Comparison of ENCODE assay signal across 1 cellular context in the genomic region with DNA sequence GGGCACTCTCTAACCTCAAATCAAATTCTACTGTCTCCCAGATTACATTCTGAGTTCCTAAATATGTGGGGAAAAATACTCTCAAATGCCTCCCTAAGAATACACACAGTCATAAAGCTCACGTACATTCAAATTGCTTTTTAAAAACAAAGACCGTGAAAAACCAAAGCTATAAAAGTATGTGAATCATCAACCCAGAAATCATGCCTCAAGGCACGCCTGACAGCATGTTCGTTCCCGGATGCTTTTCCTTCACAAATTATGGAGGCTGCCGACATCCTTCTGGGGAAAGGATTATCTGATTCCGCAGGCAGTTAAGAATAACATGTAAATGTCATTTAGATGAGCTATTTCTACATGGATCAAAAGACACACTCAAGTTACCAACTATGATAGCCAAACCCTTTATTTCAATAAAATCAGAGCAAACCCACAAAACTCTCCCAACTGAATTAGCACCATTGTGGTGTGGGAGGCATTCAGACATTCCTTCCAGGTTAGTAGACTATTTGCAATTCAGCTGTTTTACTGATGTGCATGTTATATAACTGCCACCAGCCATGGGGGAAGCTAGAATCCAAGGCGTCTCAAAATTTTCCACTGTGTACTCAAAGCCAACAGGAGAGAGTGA.
TF ChIP-seq lines count a peak whose summit lies in the region.

No MANE protein-coding gene starts in this region.

TF ChIP-seq in HEK293, 187 proteins besides CTCF, POLR2A, EP300 and RAD21 (continued from another document and continues in another):
- TF ChIP-seq, protein P1, sequence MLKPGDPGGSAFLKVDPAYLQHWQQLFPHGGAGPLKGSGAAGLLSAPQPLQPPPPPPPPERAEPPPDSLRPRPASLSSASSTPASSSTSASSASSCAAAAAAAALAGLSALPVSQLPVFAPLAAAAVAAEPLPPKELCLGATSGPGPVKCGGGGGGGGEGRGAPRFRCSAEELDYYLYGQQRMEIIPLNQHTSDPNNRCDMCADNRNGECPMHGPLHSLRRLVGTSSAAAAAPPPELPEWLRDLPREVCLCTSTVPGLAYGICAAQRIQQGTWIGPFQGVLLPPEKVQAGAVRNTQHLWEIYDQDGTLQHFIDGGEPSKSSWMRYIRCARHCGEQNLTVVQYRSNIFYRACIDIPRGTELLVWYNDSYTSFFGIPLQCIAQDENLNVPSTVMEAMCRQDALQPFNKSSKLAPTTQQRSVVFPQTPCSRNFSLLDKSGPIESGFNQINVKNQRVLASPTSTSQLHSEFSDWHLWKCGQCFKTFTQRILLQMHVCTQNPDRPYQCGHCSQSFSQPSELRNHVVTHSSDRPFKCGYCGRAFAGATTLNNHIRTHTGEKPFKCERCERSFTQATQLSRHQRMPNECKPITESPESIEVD (tag by site-specific recombination; IDR thresholded peaks at IDR 0.05) = peak; percentile 75
- TF ChIP-seq BCL11A (tag by site-specific recombination; IDR thresholded peaks at IDR 0.05; ENCODE audit: low read depth) = peak; percentile 49; the same call in 1 of the 2 replicates
- no peak for TF ChIP-seq ZNF274 (IDR thresholded peaks at IDR 0.05; ENCODE audit: low read length)
- TF ChIP-seq ZNF274 (tag by site-specific recombination; IDR thresholded peaks at IDR 0.05; ENCODE audit: borderline replicate concordance) = no peak
- TF ChIP-seq ZNF664 (tag by site-specific recombination; IDR thresholded peaks at IDR 0.05) = peak; percentile 95
- TF ChIP-seq ZNF623 (tag by site-specific recombination; IDR thresholded peaks at IDR 0.05) = no peak
- TF ChIP-seq ZNF311 (tag by site-specific recombination; IDR thresholded peaks at IDR 0.05; ENCODE audit: borderline replicate concordance) = no peak
- no peak for TF ChIP-seq ZNF341 (tag by site-specific recombination; IDR thresholded peaks at IDR 0.05; ENCODE audit: low read depth)
- TF ChIP-seq ZBTB1 (tag by site-specific recombination; IDR thresholded peaks at IDR 0.05) = no peak
- no peak for TF ChIP-seq ZNF571 (tag by site-specific recombination; IDR thresholded peaks at IDR 0.05)
- 0 out of 2 replicates have a peak, but pooled peaks have one; percentile 47 for TF ChIP-seq BCL11B (tag by site-specific recombination; IDR thresholded peaks at IDR 0.05; ENCODE audit: low read depth)
- no peak for TF ChIP-seq ZNF560 (tag by site-specific recombination; IDR thresholded peaks at IDR 0.05; ENCODE audit: borderline replicate concordance)
- TF ChIP-seq ZIC2 (tag by site-specific recombination; IDR thresholded peaks at IDR 0.05) = no peak
- TF ChIP-seq, protein P2, sequence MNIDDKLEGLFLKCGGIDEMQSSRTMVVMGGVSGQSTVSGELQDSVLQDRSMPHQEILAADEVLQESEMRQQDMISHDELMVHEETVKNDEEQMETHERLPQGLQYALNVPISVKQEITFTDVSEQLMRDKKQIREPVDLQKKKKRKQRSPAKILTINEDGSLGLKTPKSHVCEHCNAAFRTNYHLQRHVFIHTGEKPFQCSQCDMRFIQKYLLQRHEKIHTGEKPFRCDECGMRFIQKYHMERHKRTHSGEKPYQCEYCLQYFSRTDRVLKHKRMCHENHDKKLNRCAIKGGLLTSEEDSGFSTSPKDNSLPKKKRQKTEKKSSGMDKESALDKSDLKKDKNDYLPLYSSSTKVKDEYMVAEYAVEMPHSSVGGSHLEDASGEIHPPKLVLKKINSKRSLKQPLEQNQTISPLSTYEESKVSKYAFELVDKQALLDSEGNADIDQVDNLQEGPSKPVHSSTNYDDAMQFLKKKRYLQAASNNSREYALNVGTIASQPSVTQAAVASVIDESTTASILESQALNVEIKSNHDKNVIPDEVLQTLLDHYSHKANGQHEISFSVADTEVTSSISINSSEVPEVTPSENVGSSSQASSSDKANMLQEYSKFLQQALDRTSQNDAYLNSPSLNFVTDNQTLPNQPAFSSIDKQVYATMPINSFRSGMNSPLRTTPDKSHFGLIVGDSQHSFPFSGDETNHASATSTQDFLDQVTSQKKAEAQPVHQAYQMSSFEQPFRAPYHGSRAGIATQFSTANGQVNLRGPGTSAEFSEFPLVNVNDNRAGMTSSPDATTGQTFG (tag by site-specific recombination; IDR thresholded peaks at IDR 0.05; ENCODE audit: borderline replicate concordance) = no peak
- TF ChIP-seq, protein P3, sequence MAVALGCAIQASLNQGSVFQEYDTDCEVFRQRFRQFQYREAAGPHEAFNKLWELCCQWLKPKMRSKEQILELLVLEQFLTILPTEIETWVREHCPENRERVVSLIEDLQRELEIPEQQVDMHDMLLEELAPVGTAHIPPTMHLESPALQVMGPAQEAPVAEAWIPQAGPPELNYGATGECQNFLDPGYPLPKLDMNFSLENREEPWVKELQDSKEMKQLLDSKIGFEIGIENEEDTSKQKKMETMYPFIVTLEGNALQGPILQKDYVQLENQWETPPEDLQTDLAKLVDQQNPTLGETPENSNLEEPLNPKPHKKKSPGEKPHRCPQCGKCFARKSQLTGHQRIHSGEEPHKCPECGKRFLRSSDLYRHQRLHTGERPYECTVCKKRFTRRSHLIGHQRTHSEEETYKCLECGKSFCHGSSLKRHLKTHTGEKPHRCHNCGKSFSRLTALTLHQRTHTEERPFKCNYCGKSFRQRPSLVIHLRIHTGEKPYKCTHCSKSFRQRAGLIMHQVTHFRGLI (tag by site-specific recombination; IDR thresholded peaks at IDR 0.05) = no peak
- TF ChIP-seq ZNF223 (tag by site-specific recombination; IDR thresholded peaks at IDR 0.05) = no peak
- TF ChIP-seq, protein P4, sequence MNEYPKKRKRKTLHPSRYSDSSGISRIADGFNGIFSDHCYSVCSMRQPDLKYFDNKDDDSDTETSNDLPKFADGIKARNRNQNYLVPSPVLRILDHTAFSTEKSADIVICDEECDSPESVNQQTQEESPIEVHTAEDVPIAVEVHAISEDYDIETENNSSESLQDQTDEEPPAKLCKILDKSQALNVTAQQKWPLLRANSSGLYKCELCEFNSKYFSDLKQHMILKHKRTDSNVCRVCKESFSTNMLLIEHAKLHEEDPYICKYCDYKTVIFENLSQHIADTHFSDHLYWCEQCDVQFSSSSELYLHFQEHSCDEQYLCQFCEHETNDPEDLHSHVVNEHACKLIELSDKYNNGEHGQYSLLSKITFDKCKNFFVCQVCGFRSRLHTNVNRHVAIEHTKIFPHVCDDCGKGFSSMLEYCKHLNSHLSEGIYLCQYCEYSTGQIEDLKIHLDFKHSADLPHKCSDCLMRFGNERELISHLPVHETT (tag by site-specific recombination; IDR thresholded peaks at IDR 0.05) = peak; percentile 77
- no peak for TF ChIP-seq IKZF3 (tag by site-specific recombination; IDR thresholded peaks at IDR 0.05)
- TF ChIP-seq, protein P5, sequence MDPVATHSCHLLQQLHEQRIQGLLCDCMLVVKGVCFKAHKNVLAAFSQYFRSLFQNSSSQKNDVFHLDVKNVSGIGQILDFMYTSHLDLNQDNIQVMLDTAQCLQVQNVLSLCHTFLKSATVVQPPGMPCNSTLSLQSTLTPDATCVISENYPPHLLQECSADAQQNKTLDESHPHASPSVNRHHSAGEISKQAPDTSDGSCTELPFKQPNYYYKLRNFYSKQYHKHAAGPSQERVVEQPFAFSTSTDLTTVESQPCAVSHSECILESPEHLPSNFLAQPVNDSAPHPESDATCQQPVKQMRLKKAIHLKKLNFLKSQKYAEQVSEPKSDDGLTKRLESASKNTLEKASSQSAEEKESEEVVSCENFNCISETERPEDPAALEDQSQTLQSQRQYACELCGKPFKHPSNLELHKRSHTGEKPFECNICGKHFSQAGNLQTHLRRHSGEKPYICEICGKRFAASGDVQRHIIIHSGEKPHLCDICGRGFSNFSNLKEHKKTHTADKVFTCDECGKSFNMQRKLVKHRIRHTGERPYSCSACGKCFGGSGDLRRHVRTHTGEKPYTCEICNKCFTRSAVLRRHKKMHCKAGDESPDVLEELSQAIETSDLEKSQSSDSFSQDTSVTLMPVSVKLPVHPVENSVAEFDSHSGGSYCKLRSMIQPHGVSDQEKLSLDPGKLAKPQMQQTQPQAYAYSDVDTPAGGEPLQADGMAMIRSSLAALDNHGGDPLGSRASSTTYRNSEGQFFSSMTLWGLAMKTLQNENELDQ (tag by site-specific recombination; IDR thresholded peaks at IDR 0.05; ENCODE audit: low read depth) = no peak
- no peak for TF ChIP-seq ZNF777 (tag by site-specific recombination; IDR thresholded peaks at IDR 0.05; ENCODE audit: borderline replicate concordance)
- TF ChIP-seq, protein P6, sequence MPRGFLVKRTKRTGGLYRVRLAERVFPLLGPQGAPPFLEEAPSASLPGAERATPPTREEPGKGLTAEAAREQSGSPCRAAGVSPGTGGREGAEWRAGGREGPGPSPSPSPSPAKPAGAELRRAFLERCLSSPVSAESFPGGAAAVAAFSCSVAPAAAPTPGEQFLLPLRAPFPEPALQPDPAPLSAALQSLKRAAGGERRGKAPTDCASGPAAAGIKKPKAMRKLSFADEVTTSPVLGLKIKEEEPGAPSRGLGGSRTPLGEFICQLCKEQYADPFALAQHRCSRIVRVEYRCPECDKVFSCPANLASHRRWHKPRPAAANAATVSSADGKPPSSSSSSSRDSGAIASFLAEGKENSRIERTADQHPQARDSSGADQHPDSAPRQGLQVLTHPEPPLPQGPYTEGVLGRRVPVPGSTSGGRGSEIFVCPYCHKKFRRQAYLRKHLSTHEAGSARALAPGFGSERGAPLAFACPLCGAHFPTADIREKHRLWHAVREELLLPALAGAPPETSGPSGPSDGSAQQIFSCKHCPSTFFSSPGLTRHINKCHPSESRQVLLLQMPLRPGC (tag by site-specific recombination; IDR thresholded peaks at IDR 0.05) = no peak
- TF ChIP-seq ZNF155 (tag by site-specific recombination; IDR thresholded peaks at IDR 0.05) = no peak
- TF ChIP-seq YY1 (tag by site-specific recombination; IDR thresholded peaks at IDR 0.05) = no peak
- TF ChIP-seq SETDB1 (IDR thresholded peaks at IDR 0.05; ENCODE audit: insufficient read length, low read length) = no peak
- no peak for TF ChIP-seq ZNF350 (tag by site-specific recombination; IDR thresholded peaks at IDR 0.05)
- no peak for TF ChIP-seq ZFP3 (tag by site-specific recombination; IDR thresholded peaks at IDR 0.05; ENCODE audit: low read depth)
- peak; percentile 92 for TF ChIP-seq ZNF843 (tag by site-specific recombination; IDR thresholded peaks at IDR 0.05)
- no peak for TF ChIP-seq ZNF354C (tag by site-specific recombination; IDR thresholded peaks at IDR 0.05; ENCODE audit: borderline replicate concordance, low read depth)
- peak; percentile 83 for TF ChIP-seq WT1 (tag by site-specific recombination; IDR thresholded peaks at IDR 0.05)
- TF ChIP-seq ZNF146 (tag by site-specific recombination; IDR thresholded peaks at IDR 0.05) = no peak
- no peak for TF ChIP-seq ZEB2 (tag by site-specific recombination; IDR thresholded peaks at IDR 0.05)
- peak; percentile 42; the same call in 1 of the 2 replicates for TF ChIP-seq TCF7L2 (IDR thresholded peaks at IDR 0.05; ENCODE audit: borderline replicate concordance, low read depth, low read length)
- 0 out of 2 replicates have a peak, but pooled peaks have one; percentile 48 for TF ChIP-seq KLF16 (tag by site-specific recombination; IDR thresholded peaks at IDR 0.05)
- peak; percentile 25; the same call in 1 of the 2 replicates for TF ChIP-seq ZFHX2 (tag by site-specific recombination; conservative IDR thresholded peaks at IDR 0.05)
- TF ChIP-seq ZNF114 (tag by site-specific recombination; IDR thresholded peaks at IDR 0.05) = no peak
- TF ChIP-seq ZNF140 (tag by site-specific recombination; IDR thresholded peaks at IDR 0.05) = no peak
- TF ChIP-seq ZBTB20 (tag by site-specific recombination; IDR thresholded peaks at IDR 0.05) = no peak
- peak; percentile 59 for TF ChIP-seq ZXDB (tag by site-specific recombination; IDR thresholded peaks at IDR 0.05)
- TF ChIP-seq, protein P7, sequence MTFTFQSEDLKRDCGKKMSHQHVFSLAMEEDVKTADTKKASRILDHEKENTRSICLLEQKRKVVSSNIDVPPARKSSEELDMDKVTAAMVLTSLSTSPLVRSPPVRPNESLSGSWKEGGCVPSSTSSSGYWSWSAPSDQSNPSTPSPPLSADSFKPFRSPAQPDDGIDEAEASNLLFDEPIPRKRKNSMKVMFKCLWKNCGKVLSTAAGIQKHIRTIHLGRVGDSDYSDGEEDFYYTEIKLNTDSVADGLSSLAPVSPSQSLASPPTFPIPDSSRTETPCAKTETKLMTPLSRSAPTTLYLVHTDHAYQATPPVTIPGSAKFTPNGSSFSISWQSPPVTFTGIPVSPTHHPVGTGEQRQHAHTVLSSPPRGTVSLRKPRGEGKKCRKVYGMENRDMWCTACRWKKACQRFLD (tag by site-specific recombination; IDR thresholded peaks at IDR 0.05) = no peak
- TF ChIP-seq, protein P8, sequence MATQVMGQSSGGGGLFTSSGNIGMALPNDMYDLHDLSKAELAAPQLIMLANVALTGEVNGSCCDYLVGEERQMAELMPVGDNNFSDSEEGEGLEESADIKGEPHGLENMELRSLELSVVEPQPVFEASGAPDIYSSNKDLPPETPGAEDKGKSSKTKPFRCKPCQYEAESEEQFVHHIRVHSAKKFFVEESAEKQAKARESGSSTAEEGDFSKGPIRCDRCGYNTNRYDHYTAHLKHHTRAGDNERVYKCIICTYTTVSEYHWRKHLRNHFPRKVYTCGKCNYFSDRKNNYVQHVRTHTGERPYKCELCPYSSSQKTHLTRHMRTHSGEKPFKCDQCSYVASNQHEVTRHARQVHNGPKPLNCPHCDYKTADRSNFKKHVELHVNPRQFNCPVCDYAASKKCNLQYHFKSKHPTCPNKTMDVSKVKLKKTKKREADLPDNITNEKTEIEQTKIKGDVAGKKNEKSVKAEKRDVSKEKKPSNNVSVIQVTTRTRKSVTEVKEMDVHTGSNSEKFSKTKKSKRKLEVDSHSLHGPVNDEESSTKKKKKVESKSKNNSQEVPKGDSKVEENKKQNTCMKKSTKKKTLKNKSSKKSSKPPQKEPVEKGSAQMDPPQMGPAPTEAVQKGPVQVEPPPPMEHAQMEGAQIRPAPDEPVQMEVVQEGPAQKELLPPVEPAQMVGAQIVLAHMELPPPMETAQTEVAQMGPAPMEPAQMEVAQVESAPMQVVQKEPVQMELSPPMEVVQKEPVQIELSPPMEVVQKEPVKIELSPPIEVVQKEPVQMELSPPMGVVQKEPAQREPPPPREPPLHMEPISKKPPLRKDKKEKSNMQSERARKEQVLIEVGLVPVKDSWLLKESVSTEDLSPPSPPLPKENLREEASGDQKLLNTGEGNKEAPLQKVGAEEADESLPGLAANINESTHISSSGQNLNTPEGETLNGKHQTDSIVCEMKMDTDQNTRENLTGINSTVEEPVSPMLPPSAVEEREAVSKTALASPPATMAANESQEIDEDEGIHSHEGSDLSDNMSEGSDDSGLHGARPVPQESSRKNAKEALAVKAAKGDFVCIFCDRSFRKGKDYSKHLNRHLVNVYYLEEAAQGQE (tag by site-specific recombination; IDR thresholded peaks at IDR 0.05) = no peak
- TF ChIP-seq ZNF776 (tag by site-specific recombination; IDR thresholded peaks at IDR 0.05; ENCODE audit: borderline replicate concordance) = no peak
- 0 out of 2 replicates have a peak, but pooled peaks have one; percentile 12 for TF ChIP-seq ZNF558 (tag by site-specific recombination; IDR thresholded peaks at IDR 0.05)
